ENCODE assay signal across 8 cellular contexts in genomic region chr4:156970501-156971167, GRCh38. TPM values are rescaled to one million over a fixed set of nuclear protein-coding genes. Genes with fewer than 3 reads are reported as not detected.
DNase-seq lines count a peak whose midpoint lies in the region; ATAC-seq, FAIRE-seq and TF ChIP-seq lines count a peak whose summit lies in the region.

No MANE protein-coding gene starts in this region.

- peaks cover 23% of the 10 kb centered on the region for H3K4me1 Mint-ChIP-seq in GM23338

- peak overlapping the region; percentile 84 for H3K4me3 Mint-ChIP-seq in GM23338

- peaks cover 4% of the 10 kb centered on the region; the same call in 1 of the 2 replicates for H3K79me2 ChIP-seq in GM23338 (replicated peaks; ENCODE audit: insufficient read depth)

- TF ChIP-seq CTCF in GM23338 (conservative IDR thresholded peaks at IDR 0.05; ENCODE audit: low read depth in 2 of 2) (peak in 1 of 2 experiments; percentile 25; a peak in 1 of 4 replicates), Panc1 (IDR thresholded peaks at IDR 0.05) (peak; percentile 22; the same call in 1 of the 2 replicates)

- H3K27me3 ChIP-seq in GM23338 (ENCODE audit: insufficient read depth): peaks cover 29% of the 10 kb centered on the region
- H3K27me3 ChIP-seq in Panc1 (ENCODE audit: control insufficient read depth, insufficient read depth, low read length): no peaks in the 10 kb centered on the region
- peaks cover 0 to 3% of the 10 kb centered on the region in 2 donors for H3K27me3 ChIP-seq in small intestine (ENCODE audit: control insufficient read depth in 2 of 2, insufficient read depth in 2 of 2, low read length in 2 of 2)

- no peaks in the 10 kb centered on the region for H4K20me1 ChIP-seq in GM23338 (replicated peaks; ENCODE audit: insufficient read depth)

- H3K9me3 Mint-ChIP-seq in GM23338: no peaks in the 10 kb centered on the region

- no peaks in the 10 kb centered on the region for H3K36me3 Mint-ChIP-seq in GM23338 (ENCODE audit: low read depth)

- H3K4me2 ChIP-seq in GM23338: peak overlapping the region; percentile 90

- in situ Hi-C loops in ACHN (cut with HindIII; ENCODE audit: low pct_ligation_motif_present, low pct_unique_long_range_greater_than_20kb, low sequenced_read_pairs): no loop called here
- in situ Hi-C loops in Panc1 (cut with HindIII; ENCODE audit: low pct_unique_long_range_greater_than_20kb, low sequenced_read_pairs): no loop called here

- FAIRE-seq in small intestine (lab: Jason Lieb, UNC): no peak

- POLR2A ChIA-PET in Panc1 (lab: Charles Lee): interaction anchor here (0.6 kb wide), 1 partner anchor 25 kb away, joined by 3 read pairs; no protein-coding TSS in a partner anchor

- H3K4me3 ChIP-seq in GM23338 (peak overlapping the region; percentile 82), Panc1 (ENCODE audit: low read depth in 2 of 2, low read length in 2 of 2) (peak overlapping the region; percentile 68 to 93), small intestine (ENCODE audit: low read depth in 1 of 2, low read length in 2 of 2) (peak overlapping the region; percentile 54 to 96)

- WGBS in small intestine, 3 donors: 0 to 3% (median 2%) methylated on average over 22 of the region's 22 CpGs

- H3K9me2 ChIP-seq in GM23338 (ENCODE audit: insufficient read depth): no peaks in the 10 kb centered on the region

- no TSS peak for BruUV-seq in Panc1 (replicated peaks; lab: Mats Ljungman, UMichigan)

- H3K4me1 ChIP-seq in GM23338 (ENCODE audit: insufficient read depth) (peaks cover 25% of the 10 kb centered on the region), Panc1 (ENCODE audit: control insufficient read depth, insufficient read depth, low read length) (peaks cover 27% of the 10 kb centered on the region), small intestine (ENCODE audit: control insufficient read depth in 2 of 2, insufficient read depth in 1 of 2, low read depth in 1 of 2, low read length in 1 of 2) (no peaks in the 10 kb centered on the region)

- intact Hi-C loops in Panc1 (cut with micrococcal nuclease; ENCODE audit: unreplicated experiment): no loop called here
- intact Hi-C loops in left colon (cut with DNase I, micrococcal nuclease): no loop called here

- CTCF ChIA-PET in Panc1 (lab: Charles Lee): interaction anchor here (2.1 kb wide), 1 partner anchor 75 kb away, joined by 6 read pairs; no protein-coding TSS in a partner anchor

- H3F3A ChIP-seq in GM23338 (replicated peaks; ENCODE audit: low read depth): peaks cover 11% of the 10 kb centered on the region; the same call in 1 of the 2 replicates

- H3K9me3 ChIP-seq in Panc1 (ENCODE audit: control insufficient read depth, insufficient read depth, low read depth, low read length) (no peaks in the 10 kb centered on the region), small intestine (ENCODE audit: control insufficient read depth, low read depth) (no peaks in the 10 kb centered on the region)

- H2AFZ ChIP-seq in GM23338: peak overlapping the region; percentile 84

- ATAC-seq in GM23338: peak; percentile 56
- ATAC-seq in Panc1: peak; percentile 75
- peak; percentile 64 for ATAC-seq in left colon
- ATAC-seq in GM19351 (IDR thresholded peaks at IDR 0.05; ENCODE audit: unreplicated experiment): no peak

- H3K27me3 Mint-ChIP-seq in GM23338 (ENCODE audit: insufficient read depth, low read depth, poor library complexity): peaks cover 15% of the 10 kb centered on the region

- H3K36me3 ChIP-seq in GM23338 (ENCODE audit: insufficient read depth): no peaks in the 10 kb centered on the region
- H3K36me3 ChIP-seq in Panc1 (ENCODE audit: control insufficient read depth, insufficient read depth, low read length): no peaks in the 10 kb centered on the region
- H3K36me3 ChIP-seq in small intestine (ENCODE audit: control insufficient read depth in 2 of 2, insufficient read depth in 2 of 2, low read length in 2 of 2): no peaks in the 10 kb centered on the region

- DNase-seq in ACHN (peak; percentile 65), GM23338 (ENCODE audit: low spot score) (peak; percentile 72), Panc1 (ENCODE audit: low read depth, low spot score) (no peak), dermis blood vessel endothelial cell (peak; percentile 70), left colon (peak; percentile 51 to 67), small intestine (peak; percentile 66), T-helper 1 cell (no peak)

- H3K27ac ChIP-seq in GM23338 (ENCODE audit: low read depth) (no peak overlapping the region), Panc1 (ENCODE audit: low read length) (peak overlapping the region; percentile 80), small intestine (ENCODE audit: low read depth in 1 of 2, low read length in 1 of 2) (peak overlapping the region; percentile 2 to 64)

- no peak overlapping the region for H3K27ac Mint-ChIP-seq in GM23338

TF ChIP-seq in GM23338, 12 proteins besides CTCF, POLR2A, EP300 and RAD21 (continues in another document):
- no peak for TF ChIP-seq EZH2phosphoT487 (IDR thresholded peaks at IDR 0.05; ENCODE audit: unreplicated experiment)
- no peak for TF ChIP-seq ETS1 (IDR thresholded peaks at IDR 0.05)
- no peak for TF ChIP-seq STAT1 (IDR thresholded peaks at IDR 0.05; ENCODE audit: unreplicated experiment)
- TF ChIP-seq, protein P1, sequence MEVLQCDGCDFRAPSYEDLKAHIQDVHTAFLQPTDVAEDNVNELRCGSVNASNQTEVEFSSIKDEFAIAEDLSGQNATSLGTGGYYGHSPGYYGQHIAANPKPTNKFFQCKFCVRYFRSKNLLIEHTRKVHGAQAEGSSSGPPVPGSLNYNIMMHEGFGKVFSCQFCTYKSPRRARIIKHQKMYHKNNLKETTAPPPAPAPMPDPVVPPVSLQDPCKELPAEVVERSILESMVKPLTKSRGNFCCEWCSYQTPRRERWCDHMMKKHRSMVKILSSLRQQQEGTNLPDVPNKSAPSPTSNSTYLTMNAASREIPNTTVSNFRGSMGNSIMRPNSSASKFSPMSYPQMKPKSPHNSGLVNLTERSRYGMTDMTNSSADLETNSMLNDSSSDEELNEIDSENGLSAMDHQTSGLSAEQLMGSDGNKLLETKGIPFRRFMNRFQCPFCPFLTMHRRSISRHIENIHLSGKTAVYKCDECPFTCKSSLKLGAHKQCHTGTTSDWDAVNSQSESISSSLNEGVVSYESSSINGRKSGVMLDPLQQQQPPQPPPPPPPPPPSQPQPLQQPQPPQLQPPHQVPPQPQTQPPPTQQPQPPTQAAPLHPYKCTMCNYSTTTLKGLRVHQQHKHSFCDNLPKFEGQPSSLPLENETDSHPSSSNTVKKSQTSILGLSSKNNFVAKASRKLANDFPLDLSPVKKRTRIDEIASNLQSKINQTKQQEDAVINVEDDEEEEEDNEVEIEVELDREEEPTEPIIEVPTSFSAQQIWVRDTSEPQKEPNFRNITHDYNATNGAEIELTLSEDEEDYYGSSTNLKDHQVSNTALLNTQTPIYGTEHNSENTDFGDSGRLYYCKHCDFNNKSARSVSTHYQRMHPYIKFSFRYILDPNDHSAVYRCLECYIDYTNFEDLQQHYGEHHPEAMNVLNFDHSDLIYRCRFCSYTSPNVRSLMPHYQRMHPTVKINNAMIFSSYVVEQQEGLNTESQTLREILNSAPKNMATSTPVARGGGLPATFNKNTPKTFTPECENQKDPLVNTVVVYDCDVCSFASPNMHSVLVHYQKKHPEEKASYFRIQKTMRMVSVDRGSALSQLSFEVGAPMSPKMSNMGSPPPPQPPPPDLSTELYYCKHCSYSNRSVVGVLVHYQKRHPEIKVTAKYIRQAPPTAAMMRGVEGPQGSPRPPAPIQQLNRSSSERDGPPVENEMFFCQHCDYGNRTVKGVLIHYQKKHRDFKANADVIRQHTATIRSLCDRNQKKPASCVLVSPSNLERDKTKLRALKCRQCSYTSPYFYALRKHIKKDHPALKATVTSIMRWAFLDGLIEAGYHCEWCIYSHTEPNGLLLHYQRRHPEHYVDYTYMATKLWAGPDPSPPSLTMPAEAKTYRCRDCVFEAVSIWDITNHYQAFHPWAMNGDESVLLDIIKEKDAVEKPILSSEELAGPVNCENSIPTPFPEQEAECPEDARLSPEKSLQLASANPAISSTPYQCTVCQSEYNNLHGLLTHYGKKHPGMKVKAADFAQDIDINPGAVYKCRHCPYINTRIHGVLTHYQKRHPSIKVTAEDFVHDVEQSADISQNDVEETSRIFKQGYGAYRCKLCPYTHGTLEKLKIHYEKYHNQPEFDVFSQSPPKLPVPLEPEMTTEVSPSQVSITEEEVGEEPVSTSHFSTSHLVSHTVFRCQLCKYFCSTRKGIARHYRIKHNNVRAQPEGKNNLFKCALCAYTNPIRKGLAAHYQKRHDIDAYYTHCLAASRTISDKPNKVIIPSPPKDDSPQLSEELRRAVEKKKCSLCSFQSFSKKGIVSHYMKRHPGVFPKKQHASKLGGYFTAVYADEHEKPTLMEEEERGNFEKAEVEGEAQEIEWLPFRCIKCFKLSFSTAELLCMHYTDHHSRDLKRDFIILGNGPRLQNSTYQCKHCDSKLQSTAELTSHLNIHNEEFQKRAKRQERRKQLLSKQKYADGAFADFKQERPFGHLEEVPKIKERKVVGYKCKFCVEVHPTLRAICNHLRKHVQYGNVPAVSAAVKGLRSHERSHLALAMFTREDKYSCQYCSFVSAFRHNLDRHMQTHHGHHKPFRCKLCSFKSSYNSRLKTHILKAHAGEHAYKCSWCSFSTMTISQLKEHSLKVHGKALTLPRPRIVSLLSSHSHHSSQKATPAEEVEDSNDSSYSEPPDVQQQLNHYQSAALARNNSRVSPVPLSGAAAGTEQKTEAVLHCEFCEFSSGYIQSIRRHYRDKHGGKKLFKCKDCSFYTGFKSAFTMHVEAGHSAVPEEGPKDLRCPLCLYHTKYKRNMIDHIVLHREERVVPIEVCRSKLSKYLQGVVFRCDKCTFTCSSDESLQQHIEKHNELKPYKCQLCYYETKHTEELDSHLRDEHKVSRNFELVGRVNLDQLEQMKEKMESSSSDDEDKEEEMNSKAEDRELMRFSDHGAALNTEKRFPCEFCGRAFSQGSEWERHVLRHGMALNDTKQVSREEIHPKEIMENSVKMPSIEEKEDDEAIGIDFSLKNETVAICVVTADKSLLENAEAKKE (CRISPR knock-in tag; IDR thresholded peaks at IDR 0.05): no peak
- TF ChIP-seq ZNF114 (CRISPR knock-in tag; IDR thresholded peaks at IDR 0.05): no peak

RNA-seq across cellular contexts. Expression of gene PDGFC, which starts 1.0 kb away (rescaled TPM):
- total RNA-seq in GM23338 (2014; rRNA removed; shearing (Covaris generic)): 3.4 and 3.6 TPM in 2 replicates
- polyA plus RNA-seq in GM23338 (2016; fragmentation: Nextera tagmentation; extraction: Ambion mirVana): 1.3 and 1.8 TPM in 2 replicates
- 14.5 TPM for total RNA-seq in Panc1 (2021; ENCODE audit: unreplicated experiment)
- 9.3 TPM for polyA plus RNA-seq in Panc1 (2012; ENCODE audit: insufficient read length)
- total RNA-seq in dermis blood vessel endothelial cell: 27.1 and 47.3 TPM in 2 replicates
- 10 to 100 TPM in 1 of 2 donors, 1 to 10 TPM in 1; 3.8 to 14.3 TPM for total RNA-seq in left colon
- 1 to 10 TPM; 2.4 to 3.9 (median 2.5) TPM for polyA plus RNA-seq in small intestine

Comparison
In these comparisons a context has a peak if more than half of its experiments do, and no peak if none do; other contexts are left out.
1. DNase-seq: peak in ACHN (single experiment), GM23338 (single experiment), dermis blood vessel endothelial cell (single experiment), left colon (2 of 2) and small intestine (single experiment); none in Panc1 (single experiment) and T-helper 1 cell (0 of 5).
2. Peak in every context shown above with its lines, with median percentiles within 50 percentile points of each other: H3K4me3 ChIP-seq.